ENCODE assay signal across 13 cellular contexts in the genomic region with DNA sequence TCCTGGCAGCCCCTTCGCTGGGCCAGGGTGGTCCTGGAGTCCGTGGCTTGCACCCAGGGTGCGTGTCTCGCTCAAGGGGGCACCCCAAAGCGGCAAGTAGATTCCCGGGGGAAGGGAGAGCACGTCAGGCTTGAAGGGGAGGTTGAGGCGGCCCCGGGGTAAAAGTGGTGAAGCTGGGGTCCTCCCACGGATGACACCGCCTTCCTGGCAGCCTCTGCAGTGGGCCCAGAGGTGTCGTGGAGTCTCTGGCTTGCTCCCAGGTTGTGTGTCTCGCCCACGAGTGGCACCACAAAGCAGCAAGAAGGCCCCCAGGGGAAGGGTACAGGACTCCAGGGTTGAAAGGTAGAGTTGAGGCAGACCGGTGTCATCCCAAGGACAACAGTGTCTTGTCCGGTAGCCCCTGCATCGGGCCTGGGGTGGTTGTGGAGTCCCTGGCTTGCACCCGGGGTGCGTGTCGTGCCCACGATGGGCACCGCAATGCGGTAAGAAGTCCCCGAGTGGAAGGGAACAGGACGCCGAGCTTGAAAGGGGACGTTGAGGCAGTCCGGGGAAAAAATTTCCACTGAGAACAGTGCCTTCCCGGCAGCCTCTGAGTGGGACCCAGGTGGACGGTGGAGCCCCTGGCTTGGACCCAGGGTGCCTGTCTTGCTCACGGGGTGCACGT.
A peak's percentile ranks its signal among the peaks of the same experiment; 100 is the strongest.
DNase-seq lines count a peak whose midpoint lies in the region; FAIRE-seq and TF ChIP-seq lines count a peak whose summit lies in the region.
"Had no signal": no experiment of that assay in that cellular context is flagged by ENCODE, and none has a peak within 500 bp of the region (broad histone marks: within the 10 kb centered on the region; RNA-seq: fewer than 3 reads in every experiment).

No MANE protein-coding gene starts in this region.

- TF ChIP-seq CTCF in chondrocyte (IDR thresholded peaks at IDR 0.05) = no peak
- no peak for TF ChIP-seq CTCF in vagina (IDR thresholded peaks at IDR 0.05)

- H3K36me3 Mint-ChIP-seq in chondrocyte (ENCODE audit: low read depth) = peaks cover 2% of the 10 kb centered on the region
- H3K36me3 Mint-ChIP-seq: CD14-positive monocyte; CD8-positive, alpha-beta T cell had no signal

- no peaks in the 10 kb centered on the region for H3K27me3 ChIP-seq in vagina

- H3K27me3 Mint-ChIP-seq in chondrocyte (ENCODE audit: low read depth) = no peaks in the 10 kb centered on the region

- no peaks in the 10 kb centered on the region for H3K4me1 ChIP-seq in vagina
- H3K4me1 ChIP-seq: Caco-2 had no signal

- TF ChIP-seq POLR2A in vagina (IDR thresholded peaks at IDR 0.05) = no peak
- no peak for TF ChIP-seq POLR2A in H54 (IDR thresholded peaks at IDR 0.05; ENCODE audit: low read depth, low read length)

- H3K4me3 ChIP-seq in vagina = no peak overlapping the region

- peaks cover 16% of the 10 kb centered on the region for H3K9me3 Mint-ChIP-seq in chondrocyte (ENCODE audit: low read depth)
- H3K9me3 Mint-ChIP-seq: CD8-positive, alpha-beta T cell had no signal

- no peak for FAIRE-seq in H54 (lab: Jason Lieb, UNC)
- FAIRE-seq: H1 had no signal

- no peak overlapping the region for H3K4me3 Mint-ChIP-seq in chondrocyte (ENCODE audit: unreplicated experiment)
- H3K4me3 Mint-ChIP-seq: CD14-positive monocyte; CD8-positive, alpha-beta T cell had no signal

- H3K9me3 ChIP-seq in vagina = no peaks in the 10 kb centered on the region

- no peak overlapping the region for H3K27ac Mint-ChIP-seq in chondrocyte (ENCODE audit: unreplicated experiment)
- H3K27ac Mint-ChIP-seq: CD8-positive, alpha-beta T cell had no signal

- DNase-seq in DMS53 (lab: John Stamatoyannopoulos, UW) (peak; percentile 29), DMS53 treated with DMSO at 0.1 percent for 48 hours (lab: John Stamatoyannopoulos, UW; ENCODE audit: unreplicated experiment) (no peak), chondrocyte (ENCODE audit: low spot score) (peak; percentile 88), mesenteric fat pad (ENCODE audit: low spot score) (peak; percentile 86), vagina (ENCODE audit: extremely low spot score in 2 of 2) (peak; percentile 74 to 81), NCI-H187 (lab: John Stamatoyannopoulos, UW) (no peak), H54 (ENCODE audit: insufficient read length, low spot score) (no peak)
- DNase-seq: Caco-2; CD8-positive, alpha-beta T cell; IMR-90 had no signal

- no peak overlapping the region for H3K27ac ChIP-seq in vagina
- H3K27ac ChIP-seq: 22Rv1 had no signal

- intact Hi-C loops in vagina (cut with DNase I) = no loop called here

- H3K36me3 ChIP-seq in vagina = no peaks in the 10 kb centered on the region

- no peaks in the 10 kb centered on the region for H3K4me1 Mint-ChIP-seq in chondrocyte (ENCODE audit: low read depth)
- H3K4me1 Mint-ChIP-seq: CD14-positive monocyte had no signal

Comparison
In these comparisons a context has a peak if more than half of its experiments do, and no peak if none do; other contexts are left out.
1. DNase-seq: peak in DMS53 (single experiment), chondrocyte (single experiment), mesenteric fat pad (single experiment) and vagina (2 of 2); none in DMS53 treated with DMSO at 0.1 percent for 48 hours (single experiment), NCI-H187 (0 of 2) and H54 (single experiment).